Comparison of ENCODE assay signal across 34 cellular contexts in the genomic region with DNA sequence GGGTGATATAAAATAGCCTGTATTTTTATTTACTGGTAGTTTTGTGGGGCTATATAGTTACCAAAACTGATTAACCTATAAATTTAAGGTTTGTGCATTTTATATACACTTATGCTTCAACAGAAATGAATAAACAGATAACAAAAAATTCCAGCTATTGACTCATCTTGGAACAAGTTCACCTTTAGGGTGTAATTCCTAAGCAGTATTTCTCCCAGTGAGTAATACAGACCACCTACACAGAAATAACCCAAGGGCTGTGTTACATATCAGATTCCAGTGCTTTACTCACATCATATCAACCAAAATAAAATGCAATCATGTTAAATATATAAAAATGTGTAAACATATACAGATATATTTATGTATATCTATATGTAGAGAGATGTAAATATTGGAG.
A peak's percentile ranks its signal among the peaks of the same experiment; 100 is the strongest.
DNase-seq lines count a peak whose midpoint lies in the region; ATAC-seq, FAIRE-seq and TF ChIP-seq lines count a peak whose summit lies in the region.
"Had no signal": no experiment of that assay in that cellular context is flagged by ENCODE, and none has a peak within 500 bp of the region (broad histone marks: within the 10 kb centered on the region; RNA-seq: fewer than 3 reads in every experiment).

No MANE protein-coding gene starts in this region.

- TF ChIP-seq POLR2A in breast epithelium (IDR thresholded peaks at IDR 0.05) = no peak

- POLR2A ChIA-PET in MCF 10A (lab: Yijun Ruan, JAX) = interaction anchor here (0.6 kb wide), 2 partner anchors 158 to 515 kb away, joined by 3 read pairs; no protein-coding TSS in a partner anchor

- ATAC-seq in foreskin keratinocyte (peak; percentile 95), HG03565 (IDR thresholded peaks at IDR 0.05; ENCODE audit: unreplicated experiment) (no peak), HG02885 (IDR thresholded peaks at IDR 0.05; ENCODE audit: poor library complexity, unreplicated experiment) (no peak)
- ATAC-seq: CD8-positive, alpha-beta T cell; HCT116; left lobe of liver; stimulated activated memory B cell treated with anti-CD40 and anti-IgM and Interleukin-4, amounts not matched to agents 10 μg/mL and 1 μg/mL and 100 μg/mL, for 72 hours; upper lobe of right lung had no signal

- no peaks in the 10 kb centered on the region for H3K9me3 ChIP-seq in breast epithelium
- H3K9me3 ChIP-seq: upper lobe of right lung had no signal

- TF ChIP-seq CTCF in MCF 10A (IDR thresholded peaks at IDR 0.05; ENCODE audit: unreplicated experiment) = no peak
- TF ChIP-seq CTCF in breast epithelium (IDR thresholded peaks at IDR 0.05) = no peak
- no peak for TF ChIP-seq CTCF in astrocyte of the spinal cord (IDR thresholded peaks at IDR 0.05; ENCODE audit: low read depth, low read length)
- no peak for TF ChIP-seq CTCF in foreskin keratinocyte (conservative IDR thresholded peaks at IDR 0.05)

- no peak overlapping the region for H3K4me3 Mint-ChIP-seq in MCF 10A (ENCODE audit: unreplicated experiment)
- H3K4me3 Mint-ChIP-seq: activated CD4-positive, alpha-beta memory T cell treated with anti-CD3 and anti-CD28 coated beads, Interleukin-2, amount 10 ng/mL, durations not matched to agents 7 days and 5 days; activated naive CD8-positive, alpha-beta T cell treated with anti-CD3 and anti-CD28 coated beads for 36 hours; brain; CD8-positive, alpha-beta T cell; stimulated activated memory B cell treated with anti-CD40 and anti-IgM and Interleukin-4, amounts not matched to agents 10 μg/mL and 1 μg/mL and 100 μg/mL, for 72 hours had no signal

- CTCF ChIA-PET in MCF 10A (lab: Yijun Ruan, JAX) = interaction anchor here (0.5 kb wide), 2 partner anchors 78 to 355 kb away, joined by 3 to 4 read pairs; no protein-coding TSS in a partner anchor

- no peak for FAIRE-seq in urothelium cell line (lab: Jason Lieb, UNC)
- FAIRE-seq: GM12891 had no signal

- H3K4me3 ChIP-seq in breast epithelium (no peak overlapping the region), astrocyte of the spinal cord (ENCODE audit: low read depth, low read length) (no peak overlapping the region)
- H3K4me3 ChIP-seq: coronary artery, spleen, upper lobe of right lung had no signal

- H3K27me3 ChIP-seq in breast epithelium (no peaks in the 10 kb centered on the region), foreskin keratinocyte (no peaks in the 10 kb centered on the region)
- H3K27me3 ChIP-seq: spleen, upper lobe of right lung had no signal

- H3K4me1 ChIP-seq in breast epithelium (no peaks in the 10 kb centered on the region), foreskin keratinocyte (peaks cover 8% of the 10 kb centered on the region)
- H3K4me1 ChIP-seq: upper lobe of right lung had no signal

- peak; percentile 18 for DNase-seq in MCF 10A (ENCODE audit: unreplicated experiment)
- DNase-seq in breast epithelium (ENCODE audit: low spot score in 2 of 2) = no peak
- peak; percentile 49 for DNase-seq in astrocyte of the spinal cord (ENCODE audit: low read depth, low spot score)
- peak; percentile 26 to 65 for DNase-seq in foreskin keratinocyte
- peak; percentile 6 for DNase-seq in urothelium cell line (ENCODE audit: low spot score)
- no peak for DNase-seq in HUDEP-2 (lab: John Stamatoyannopoulos, UW; ENCODE audit: unreplicated experiment in 76 of 76)
- DNase-seq: activated CD4-positive, alpha-beta memory T cell treated with anti-CD3 and anti-CD28 coated beads, Interleukin-2, amount 10 ng/mL, durations not matched to agents 7 days and 5 days; activated CD4-positive, CD25-positive, alpha-beta regulatory T cell; activated effector memory CD4-positive, alpha-beta T cell treated with Interleukin-2 at 50 U/mL for 16 hours; activated naive CD8-positive, alpha-beta T cell treated with anti-CD3 and anti-CD28 coated beads for 36 hours; AML-193; CD8-positive, alpha-beta T cell; DMS79; head of caudate nucleus; mesendoderm; MM.1S; NCI-H1417; NCI-H2081; NCI-H82; OCI-M1; SHP77 treated with DMSO at 0.1 percent for 48 hours; spleen; stimulated activated CD4-positive, alpha-beta T cell treated with anti-CD3 and anti-CD28 coated beads, Interleukin-2, amount 100 ng/mL, for 48 hours; SW 1271; upper lobe of right lung had no signal

- in situ Hi-C loops in astrocyte of the spinal cord (cut with HindIII; ENCODE audit: low sequenced_read_pairs) = no loop called here

- no peak overlapping the region for H3K27ac Mint-ChIP-seq in MCF 10A (ENCODE audit: low read depth, unreplicated experiment)
- H3K27ac Mint-ChIP-seq: activated CD4-positive, alpha-beta memory T cell treated with anti-CD3 and anti-CD28 coated beads, Interleukin-2, amount 10 ng/mL, durations not matched to agents 7 days and 5 days; activated naive CD8-positive, alpha-beta T cell treated with anti-CD3 and anti-CD28 coated beads for 36 hours; brain; CD8-positive, alpha-beta T cell; stimulated activated memory B cell treated with anti-CD40 and anti-IgM and Interleukin-4, amounts not matched to agents 10 μg/mL and 1 μg/mL and 100 μg/mL, for 72 hours had no signal

- H3K36me3 ChIP-seq in breast epithelium = no peaks in the 10 kb centered on the region
- H3K36me3 ChIP-seq: spleen, upper lobe of right lung had no signal

- H3K27me3 Mint-ChIP-seq in MCF 10A (ENCODE audit: insufficient read depth, unreplicated experiment) = no peaks in the 10 kb centered on the region
- H3K27me3 Mint-ChIP-seq: activated CD4-positive, alpha-beta memory T cell treated with anti-CD3 and anti-CD28 coated beads, Interleukin-2, amount 10 ng/mL, durations not matched to agents 7 days and 5 days; brain; stimulated activated memory B cell treated with anti-CD40 and anti-IgM and Interleukin-4, amounts not matched to agents 10 μg/mL and 1 μg/mL and 100 μg/mL, for 72 hours had no signal

- BruUV-seq in MCF 10A (replicated peaks; lab: Mats Ljungman, UMichigan) = no TSS peak

- H3K27ac ChIP-seq in breast epithelium = no peak overlapping the region
- no peak overlapping the region for H3K27ac ChIP-seq in foreskin keratinocyte
- H3K27ac ChIP-seq: 22Rv1, coronary artery, spleen, upper lobe of right lung had no signal

- H3K4me1 Mint-ChIP-seq in MCF 10A (ENCODE audit: insufficient read depth, unreplicated experiment) = no peaks in the 10 kb centered on the region
- H3K4me1 Mint-ChIP-seq: activated CD4-positive, alpha-beta memory T cell treated with anti-CD3 and anti-CD28 coated beads, Interleukin-2, amount 10 ng/mL, durations not matched to agents 7 days and 5 days; activated naive CD8-positive, alpha-beta T cell treated with anti-CD3 and anti-CD28 coated beads for 36 hours had no signal

- intact Hi-C loops in MCF 10A (cut with micrococcal nuclease) = no loop called here
- intact Hi-C loops in breast epithelium (cut with DNase I; ENCODE audit: low total_unique reads) = no loop called here

- peaks cover 6% of the 10 kb centered on the region for H3K36me3 Mint-ChIP-seq in MCF 10A (ENCODE audit: insufficient read depth, unreplicated experiment)
- H3K36me3 Mint-ChIP-seq: activated naive CD8-positive, alpha-beta T cell treated with anti-CD3 and anti-CD28 coated beads for 36 hours; brain; CD8-positive, alpha-beta T cell; stimulated activated memory B cell treated with anti-CD40 and anti-IgM and Interleukin-4, amounts not matched to agents 10 μg/mL and 1 μg/mL and 100 μg/mL, for 72 hours had no signal

- H3K9me3 Mint-ChIP-seq in MCF 10A (ENCODE audit: unreplicated experiment) = no peaks in the 10 kb centered on the region
- H3K9me3 Mint-ChIP-seq: activated naive CD8-positive, alpha-beta T cell treated with anti-CD3 and anti-CD28 coated beads for 36 hours had no signal

Comparison
In these comparisons a context has a peak if more than half of its experiments do, and no peak if none do; other contexts are left out.
1. DNase-seq: peak in MCF 10A (single experiment), astrocyte of the spinal cord (single experiment), foreskin keratinocyte (2 of 2) and urothelium cell line (single experiment); none in breast epithelium (0 of 2) and HUDEP-2 (0 of 76).